14 cellular contexts compared by ENCODE assay signal in genomic region chr16:20844588-20844987, GRCh38. TPM values are rescaled to one million over a fixed set of nuclear protein-coding genes. Genes with fewer than 3 reads are reported as not detected.
DNase-seq lines count a peak whose midpoint lies in the region; ATAC-seq and TF ChIP-seq lines count a peak whose summit lies in the region.
"Had no signal": no experiment of that assay in that cellular context is flagged by ENCODE, and none has a peak within 500 bp of the region (broad histone marks: within the 10 kb centered on the region; RNA-seq: fewer than 3 reads in every experiment).

No MANE protein-coding gene starts in this region.

- H3K79me2 ChIP-seq in SK-N-SH (ENCODE audit: insufficient read depth) = no peaks in the 10 kb centered on the region
- H3K79me2 ChIP-seq: hepatocyte had no signal

- no peaks in the 10 kb centered on the region for H3K27me3 Mint-ChIP-seq in CD4-positive, alpha-beta memory T cell
- no peaks in the 10 kb centered on the region for H3K27me3 Mint-ChIP-seq in activated CD8-positive, alpha-beta T cell treated with anti-CD3 and anti-CD28 coated beads for 36 hours

- H3K4me3 ChIP-seq in CD4-positive, alpha-beta memory T cell (ENCODE audit: low read length in 2 of 2) = no peak overlapping the region
- H3K4me3 ChIP-seq in mesodermal cell (ENCODE audit: extremely low read depth, insufficient read depth, low read length, poor library complexity, severe bottlenecking) (no peak overlapping the region), SK-N-SH (ENCODE audit: low read depth in 2 of 2, low read length in 1 of 2) (no peak overlapping the region)
- H3K4me3 ChIP-seq: esophagus squamous epithelium, hepatocyte had no signal

- no peak overlapping the region for H3K4me2 ChIP-seq in SK-N-SH
- H3K4me2 ChIP-seq: hepatocyte had no signal

- peak; percentile 72 for ATAC-seq in activated CD8-positive, alpha-beta T cell treated with anti-CD3 and anti-CD28 coated beads for 36 hours
- no peak for ATAC-seq in GM21447 (IDR thresholded peaks at IDR 0.05; ENCODE audit: unreplicated experiment)
- ATAC-seq: activated CD4-positive, CD25-positive, alpha-beta regulatory T cell treated with anti-CD3 and anti-CD28 coated beads, Interleukin-2, amount 50 U/mL, for 24 hours had no signal

- 97 to 100% methylated on average over 1 to 3 of the region's 3 CpGs for WGBS in mesodermal cell (ENCODE audit: insufficient coverage in 2 of 2), 2 experiments
- 100% methylated on average over 3 of the region's 3 CpGs for WGBS in SK-N-SH (ENCODE audit: low lambda C conversion rate)

- TF ChIP-seq RAD21 in SK-N-SH (IDR thresholded peaks at IDR 0.05; ENCODE audit: low read length) = no peak

- H3K4me1 Mint-ChIP-seq in CD4-positive, alpha-beta memory T cell = peaks cover 15 to 27% (median 19%) of the 10 kb centered on the region in 4 donors
- H3K4me1 Mint-ChIP-seq in activated CD8-positive, alpha-beta T cell treated with anti-CD3 and anti-CD28 coated beads for 36 hours (ENCODE audit: low read depth) = peaks cover 24% of the 10 kb centered on the region
- H3K4me1 Mint-ChIP-seq: H9 had no signal

- no peaks in the 10 kb centered on the region for H3K36me3 Mint-ChIP-seq in CD4-positive, alpha-beta memory T cell
- peaks cover 25% of the 10 kb centered on the region for H3K36me3 Mint-ChIP-seq in activated CD8-positive, alpha-beta T cell treated with anti-CD3 and anti-CD28 coated beads for 36 hours (ENCODE audit: low read depth)

- CTCF ChIA-PET in CD4-positive, alpha-beta memory T cell (lab: Charles Lee; ENCODE audit: partially characterized antibody) = interaction anchor here (2.3 kb wide), 1 partner anchor 30 kb away, joined by 15 read pairs; no protein-coding TSS in a partner anchor
- CTCF ChIA-PET in activated CD8-positive, alpha-beta T cell treated with anti-CD3 and anti-CD28 coated beads for 36 hours (lab: Charles Lee) = interaction anchor here (1.2 to 3.3 kb wide), 5 partner anchors 19 to 257 kb away, joined by 3 to 12 read pairs (median 6); partner anchors contain the start of genes ERI2 and REXO5
- CTCF ChIA-PET in SK-N-SH (lab: Yijun Ruan, JAX) = interaction anchor here (1.0 kb wide), 1 partner anchor 31 kb away, joined by 3 read pairs; no protein-coding TSS in a partner anchor

- peak in 3 of 5 donors; percentile 9 to 40 (median 17) for DNase-seq in CD4-positive, alpha-beta memory T cell
- DNase-seq in KBM-7 = peak; percentile 53
- peak; percentile 31 for DNase-seq in activated CD8-positive, alpha-beta T cell treated with anti-CD3 and anti-CD28 coated beads for 36 hours
- DNase-seq in SK-N-SH = no peak
- no peak for DNase-seq in NCI-H1417 (lab: John Stamatoyannopoulos, UW)
- DNase-seq: Caco-2, esophagus squamous epithelium, H9, NCI-H774, SIG-M5 had no signal

- H3F3A ChIP-seq in SK-N-SH (replicated peaks; ENCODE audit: insufficient read depth) = no peaks in the 10 kb centered on the region

- TF ChIP-seq EP300 in SK-N-SH (IDR thresholded peaks at IDR 0.05; ENCODE audit: borderline replicate concordance in 1 of 2, low read depth in 1 of 2, low read length in 1 of 2) = no peak

- no peaks in the 10 kb centered on the region for H3K27me3 ChIP-seq in CD4-positive, alpha-beta memory T cell (ENCODE audit: insufficient read depth, low read length)
- H3K27me3 ChIP-seq in SK-N-SH (ENCODE audit: insufficient read depth) = no peaks in the 10 kb centered on the region
- H3K27me3 ChIP-seq: esophagus squamous epithelium, hepatocyte had no signal

- H2AFZ ChIP-seq in SK-N-SH (ENCODE audit: low read depth) = no peak overlapping the region
- H2AFZ ChIP-seq: hepatocyte had no signal

- no peaks in the 10 kb centered on the region for H3K9me2 ChIP-seq in SK-N-SH

- H3K27ac ChIP-seq in CD4-positive, alpha-beta memory T cell (ENCODE audit: low read depth, low read length) = peak overlapping the region; percentile 22
- H3K27ac ChIP-seq in mesodermal cell (ENCODE audit: low read depth, low read length, severe bottlenecking) = peak overlapping the region; percentile 6
- no peak overlapping the region for H3K27ac ChIP-seq in SK-N-SH (ENCODE audit: low read depth in 2 of 2, low read length in 1 of 2)
- H3K27ac ChIP-seq: hepatocyte had no signal

- H3K9me3 ChIP-seq in CD4-positive, alpha-beta memory T cell (ENCODE audit: control insufficient read depth in 1 of 2, low read length in 2 of 2) = no peaks in the 10 kb centered on the region
- no peaks in the 10 kb centered on the region for H3K9me3 ChIP-seq in mesodermal cell (ENCODE audit: control insufficient read depth, low read length)
- no peaks in the 10 kb centered on the region for H3K9me3 ChIP-seq in SK-N-SH
- H3K9me3 ChIP-seq: Caco-2, esophagus squamous epithelium had no signal

- peaks cover 25% of the 10 kb centered on the region for H3K4me1 ChIP-seq in CD4-positive, alpha-beta memory T cell (ENCODE audit: insufficient read depth, low read length)
- no peaks in the 10 kb centered on the region for H3K4me1 ChIP-seq in mesodermal cell (ENCODE audit: control insufficient read depth, insufficient read depth, low read length, poor library complexity, severe bottlenecking)
- no peaks in the 10 kb centered on the region for H3K4me1 ChIP-seq in SK-N-SH (ENCODE audit: control insufficient read depth in 1 of 2, insufficient read depth in 2 of 2, low read depth in 1 of 2, low read length in 1 of 2)
- H3K4me1 ChIP-seq: Caco-2 had no signal

- H3K9ac ChIP-seq in SK-N-SH = no peak overlapping the region

- in situ Hi-C loops in KBM-7 (cut with MboI; ENCODE audit: low pct_unique_long_range_greater_than_20kb, low sequenced_read_pairs) = no loop called here

- H3K4me3 Mint-ChIP-seq in CD4-positive, alpha-beta memory T cell = peak overlapping the region in 7 of 8 donors; percentile 12 to 80 (median 68)
- no peak overlapping the region for H3K4me3 Mint-ChIP-seq in activated CD8-positive, alpha-beta T cell treated with anti-CD3 and anti-CD28 coated beads for 36 hours
- H3K4me3 Mint-ChIP-seq: H9 had no signal

- no peaks in the 10 kb centered on the region for H3K9me3 Mint-ChIP-seq in CD4-positive, alpha-beta memory T cell
- H3K9me3 Mint-ChIP-seq in activated CD8-positive, alpha-beta T cell treated with anti-CD3 and anti-CD28 coated beads for 36 hours = no peaks in the 10 kb centered on the region
- H3K9me3 Mint-ChIP-seq: H9 had no signal

- H3K27ac Mint-ChIP-seq in CD4-positive, alpha-beta memory T cell = peak overlapping the region; percentile 36 to 89 (median 63)
- peak overlapping the region; percentile 74 for H3K27ac Mint-ChIP-seq in activated CD8-positive, alpha-beta T cell treated with anti-CD3 and anti-CD28 coated beads for 36 hours

- POLR2A ChIA-PET in CD4-positive, alpha-beta memory T cell (lab: Charles Lee; ENCODE audit: partially characterized antibody) = interaction anchor here (1.0 to 1.8 kb wide), 4 partner anchors 30 to 711 kb away, joined by 3 to 6 read pairs (median 4); partner anchors contain the start of genes DCUN1D3 and LYRM1
- POLR2A ChIA-PET in activated CD8-positive, alpha-beta T cell treated with anti-CD3 and anti-CD28 coated beads for 36 hours (lab: Charles Lee) = interaction anchor here (0.7 to 1.4 kb wide), 5 partner anchors 11 to 457 kb away, joined by 3 to 5 read pairs (median 3); partner anchors contain the start of genes ERI2 and REXO5
- POLR2A ChIA-PET in SK-N-SH (lab: Yijun Ruan, JAX) = no interaction called here

- intact Hi-C loops in CD4-positive, alpha-beta memory T cell (cut with micrococcal nuclease) = loop anchor here (2.0 kb wide), 1 partner anchor 38 kb away; the partner anchor contains the start of genes ERI2 and REXO5
- intact Hi-C loops in activated CD8-positive, alpha-beta T cell treated with anti-CD3 and anti-CD28 coated beads for 36 hours (cut with micrococcal nuclease) = loop anchor here (10.0 kb wide), 2 partner anchors 100 to 240 kb away; no protein-coding TSS in a partner anchor

- no peaks in the 10 kb centered on the region for H3K36me3 ChIP-seq in CD4-positive, alpha-beta memory T cell (ENCODE audit: insufficient read depth, low read length)
- peaks cover 5% of the 10 kb centered on the region for H3K36me3 ChIP-seq in mesodermal cell (ENCODE audit: control insufficient read depth, insufficient read depth, low read length)
- H3K36me3 ChIP-seq in SK-N-SH (replicated peaks in 1 of 2; ENCODE audit: control insufficient read depth in 1 of 2, insufficient read depth in 2 of 2, low read length in 1 of 2) = peaks cover 30 to 40% of the 10 kb centered on the region in 2 experiments

- no peaks in the 10 kb centered on the region for H4K20me1 ChIP-seq in SK-N-SH (ENCODE audit: insufficient read depth)

- TF ChIP-seq CTCF in activated CD8-positive, alpha-beta T cell treated with anti-CD3 and anti-CD28 coated beads for 36 hours (IDR thresholded peaks at IDR 0.05) = no peak
- TF ChIP-seq CTCF in SK-N-SH (IDR thresholded peaks at IDR 0.05) = no peak

RNA-seq across cellular contexts. Expression of gene REXO5, which starts 38.3 kb away (rescaled TPM):
- 1 to 10 TPM in 1 of 2 experiments, under 1 TPM in 1; 0.53 to 1.1 TPM for total RNA-seq in CD4-positive, alpha-beta memory T cell
- polyA plus RNA-seq in CD4-positive, alpha-beta memory T cell = under 1 TPM; 0.22 to 0.39 TPM
- total RNA-seq in activated CD8-positive, alpha-beta T cell treated with anti-CD3 and anti-CD28 coated beads for 36 hours = 10 to 100 TPM; 16.4 to 20.4 TPM
- 5.3 TPM for polyA plus RNA-seq in mesodermal cell (2013, experiment 1 of 2)
- polyA plus RNA-seq in mesodermal cell (2013, experiment 2 of 2) = 7.4 TPM
- 3.8 and 5.2 TPM in 2 replicates for polyA plus RNA-seq in SK-N-SH (2012; rRNA removed)
- 3.4 TPM in 2 replicates for polyA plus RNA-seq in SK-N-SH (2012; cell fraction: cytosol; rRNA removed)
- 8.2 and 9.3 TPM in 2 replicates for polyA plus RNA-seq in SK-N-SH (2012; cell fraction: nucleus; rRNA removed)

RNA-seq across cellular contexts. Expression of gene ERI2, which starts 38.3 kb away (rescaled TPM):
- total RNA-seq in CD4-positive, alpha-beta memory T cell = 1 to 10 TPM; 3.7 to 4.0 TPM
- 1 to 10 TPM; 2.8 to 3.2 TPM for polyA plus RNA-seq in CD4-positive, alpha-beta memory T cell
- total RNA-seq in activated CD8-positive, alpha-beta T cell treated with anti-CD3 and anti-CD28 coated beads for 36 hours = 10 to 100 TPM; 16.1 to 17.7 TPM
- 15.9 TPM for polyA plus RNA-seq in mesodermal cell (2013, experiment 1 of 2)
- 18.6 TPM for polyA plus RNA-seq in mesodermal cell (2013, experiment 2 of 2)
- 9.1 and 13.6 TPM in 2 replicates for polyA plus RNA-seq in SK-N-SH (2012; rRNA removed)
- polyA plus RNA-seq in SK-N-SH (2012; cell fraction: cytosol; rRNA removed) = 11.7 and 13.2 TPM in 2 replicates
- 16.7 and 21.1 TPM in 2 replicates for polyA plus RNA-seq in SK-N-SH (2012; cell fraction: nucleus; rRNA removed)

RNA-seq across cellular contexts. Expression of gene DCUN1D3, which starts 55.6 kb away (rescaled TPM):
- total RNA-seq in CD4-positive, alpha-beta memory T cell = 1 to 10 TPM; 6.2 to 7.5 TPM
- 1 to 10 TPM in 1 of 2 donors, under 1 TPM in 1; 0.11 to 1.1 TPM for polyA plus RNA-seq in CD4-positive, alpha-beta memory T cell
- total RNA-seq in activated CD8-positive, alpha-beta T cell treated with anti-CD3 and anti-CD28 coated beads for 36 hours = 1 to 10 TPM; 5.9 to 6.9 TPM
- 9.2 TPM for polyA plus RNA-seq in mesodermal cell (2013, experiment 1 of 2)
- polyA plus RNA-seq in mesodermal cell (2013, experiment 2 of 2) = 7.5 TPM
- 4.7 and 6.2 TPM in 2 replicates for polyA plus RNA-seq in SK-N-SH (2012; rRNA removed)
- polyA plus RNA-seq in SK-N-SH (2012; cell fraction: cytosol; rRNA removed) = 4.5 and 4.7 TPM in 2 replicates
- polyA plus RNA-seq in SK-N-SH (2012; cell fraction: nucleus; rRNA removed) = 6.8 and 7.8 TPM in 2 replicates

RNA-seq across cellular contexts. Expression of gene LYRM1, which starts 56.0 kb away (rescaled TPM):
- total RNA-seq in CD4-positive, alpha-beta memory T cell = 10 to 100 TPM; 25.8 to 27.4 TPM
- polyA plus RNA-seq in CD4-positive, alpha-beta memory T cell = 10 to 100 TPM; 42.0 to 54.3 TPM
- 10 to 100 TPM; 31.3 to 32.5 TPM for total RNA-seq in activated CD8-positive, alpha-beta T cell treated with anti-CD3 and anti-CD28 coated beads for 36 hours
- 31.1 TPM for polyA plus RNA-seq in mesodermal cell (2013, experiment 1 of 2)
- 31.6 TPM for polyA plus RNA-seq in mesodermal cell (2013, experiment 2 of 2)
- polyA plus RNA-seq in SK-N-SH (2012; rRNA removed) = 18.1 and 21.9 TPM in 2 replicates
- 30.9 and 32.6 TPM in 2 replicates for polyA plus RNA-seq in SK-N-SH (2012; cell fraction: cytosol; rRNA removed)
- polyA plus RNA-seq in SK-N-SH (2012; cell fraction: nucleus; rRNA removed) = 2.8 and 8.5 TPM in 2 replicates

Comparison
In these comparisons a context has a peak if more than half of its experiments do, and no peak if none do; other contexts are left out.
1. DNase-seq: peak in CD4-positive, alpha-beta memory T cell (3 of 5), KBM-7 (single experiment) and activated CD8-positive, alpha-beta T cell treated with anti-CD3 and anti-CD28 coated beads for 36 hours (single experiment); none in SK-N-SH (single experiment) and NCI-H1417 (0 of 3).
2. H3K27ac ChIP-seq: peak in CD4-positive, alpha-beta memory T cell (single experiment) and mesodermal cell (single experiment); none in SK-N-SH (0 of 2).
3. RNA of gene REXO5, which starts 38.3 kb away (total RNA-seq): 16.4 to 20.4 TPM in activated CD8-positive, alpha-beta T cell treated with anti-CD3 and anti-CD28 coated beads for 36 hours; 0.53 to 1.1 TPM in CD4-positive, alpha-beta memory T cell; every median in the first group is over 4 times any median in the second.